1 cellular context compared by ENCODE assay signal in the genomic region with DNA sequence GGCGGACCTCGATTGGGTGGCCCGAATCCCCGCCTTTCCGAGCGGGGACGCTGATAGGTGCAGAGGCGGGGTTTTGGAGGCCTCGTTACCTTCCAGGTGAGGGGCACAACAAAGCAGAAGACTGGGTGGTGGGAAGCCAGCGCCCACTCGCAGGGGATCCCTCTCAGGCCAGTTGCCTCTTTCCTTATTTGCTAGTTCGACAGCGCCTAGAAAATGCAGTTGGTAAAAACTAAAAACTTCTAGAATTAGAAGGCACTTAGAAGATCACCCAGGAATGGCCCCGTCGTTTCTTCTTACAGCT.
TF ChIP-seq lines count a peak whose summit lies in the region.

No MANE protein-coding gene starts in this region.

TF ChIP-seq in H1, 55 proteins besides CTCF, POLR2A, EP300 and RAD21:
- TF ChIP-seq BACH1 (IDR thresholded peaks at IDR 0.05; ENCODE audit: low read length) (no peak), SAP30 (IDR thresholded peaks at IDR 0.05; ENCODE audit: insufficient read depth, insufficient replicate concordance, low read length) (no peak), EZH2 (IDR thresholded peaks at IDR 0.05; ENCODE audit: low read depth, low read length, severe bottlenecking) (no peak), CBX8 (IDR thresholded peaks at IDR 0.05; ENCODE audit: borderline replicate concordance, low read depth, low read length) (no peak)
- TF ChIP-seq, protein P1, sequence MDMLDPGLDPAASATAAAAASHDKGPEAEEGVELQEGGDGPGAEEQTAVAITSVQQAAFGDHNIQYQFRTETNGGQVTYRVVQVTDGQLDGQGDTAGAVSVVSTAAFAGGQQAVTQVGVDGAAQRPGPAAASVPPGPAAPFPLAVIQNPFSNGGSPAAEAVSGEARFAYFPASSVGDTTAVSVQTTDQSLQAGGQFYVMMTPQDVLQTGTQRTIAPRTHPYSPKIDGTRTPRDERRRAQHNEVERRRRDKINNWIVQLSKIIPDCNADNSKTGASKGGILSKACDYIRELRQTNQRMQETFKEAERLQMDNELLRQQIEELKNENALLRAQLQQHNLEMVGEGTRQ (IDR thresholded peaks at IDR 0.05; ENCODE audit: low read length) = no peak
TF ChIP-seq in H1: peak in this region for 0.
